Comparison of ENCODE assay signal across 15 cellular contexts in genomic region chr3:148642616-148643015, GRCh38. TPM values are rescaled to one million over a fixed set of nuclear protein-coding genes. Genes with fewer than 3 reads are reported as not detected.
A peak's percentile ranks its signal among the peaks of the same experiment; 100 is the strongest.
DNase-seq lines count a peak whose midpoint lies in the region; ATAC-seq and TF ChIP-seq lines count a peak whose summit lies in the region.
"Had no signal": no experiment of that assay in that cellular context is flagged by ENCODE, and none has a peak within 500 bp of the region (broad histone marks: within the 10 kb centered on the region; RNA-seq: fewer than 3 reads in every experiment).

No MANE protein-coding gene starts in this region.

- H3F3A ChIP-seq in GM23248 (ENCODE audit: insufficient read depth), result peaks cover 32% of the 10 kb centered on the region

- in situ Hi-C loops in GM23248 (cut with MboI), result no loop called here

- 84% methylated on average over 2 of the region's 2 CpGs for WGBS in GM23248 (ENCODE audit: low coverage in 1 of 2, low lambda C conversion rate in 2 of 2, missing lambda C conversion rate in 2 of 2), 2 experiments

- CTCF ChIA-PET in RWPE1 (lab: Yijun Ruan, JAX), result no interaction called here

- H3K9ac ChIP-seq in GM23248, result no peak overlapping the region

- no peaks in the 10 kb centered on the region for H3K27me3 ChIP-seq in GM23248 (replicated peaks; ENCODE audit: insufficient read depth)
- H3K27me3 ChIP-seq: esophagus muscularis mucosa, spleen had no signal

- no peaks in the 10 kb centered on the region for H3K9me2 ChIP-seq in GM23248 (ENCODE audit: insufficient read depth)

- no peaks in the 10 kb centered on the region for H3K36me3 ChIP-seq in GM23248 (ENCODE audit: low read depth)
- H3K36me3 ChIP-seq: esophagus muscularis mucosa, spleen had no signal

- no peak for TF ChIP-seq CTCF in RWPE1 (conservative IDR thresholded peaks at IDR 0.05; ENCODE audit: low read depth)

- 0 out of 2 replicates have a peak overlapping the region, but pooled peaks have one; percentile 34 for H2AFZ ChIP-seq in GM23248

- DNase-seq in A172 (ENCODE audit: low spot score) (peak; percentile 36), GM23248 (peak; percentile 58), amniotic epithelial cell (ENCODE audit: low read depth) (peak; percentile 67), hepatic stellate cell (ENCODE audit: low spot score) (peak; percentile 3), RWPE1 (ENCODE audit: low spot score) (no peak)
- DNase-seq in activated CD4-positive, alpha-beta T cell treated with anti-CD3 and anti-CD28 coated beads for 1 hour, result no peak
- DNase-seq: activated CD4-positive, alpha-beta T cell treated with anti-CD3 and anti-CD28 coated beads for 48 hours; activated T-cell treated with anti-CD3 and anti-CD28 coated beads, Interleukin-2, amount 50 U/mL, for 48 hours; NCI-H187 treated with DMSO at 0.1 percent for 48 hours; NCI-H526; spleen; T-helper 2 cell had no signal

- ATAC-seq in GM19463 (IDR thresholded peaks at IDR 0.05; ENCODE audit: unreplicated experiment) (no peak), GM18519 (IDR thresholded peaks at IDR 0.05; ENCODE audit: low FRiP score, unreplicated experiment) (no peak)

- no peaks in the 10 kb centered on the region for H4K20me1 ChIP-seq in GM23248 (ENCODE audit: insufficient read depth)

- H3K4me2 ChIP-seq in GM23248 (ENCODE audit: unreplicated experiment), result no peak overlapping the region

- H3K4me3 ChIP-seq in GM23248, result no peak overlapping the region
- H3K4me3 ChIP-seq: esophagus muscularis mucosa, spleen had no signal

- peak overlapping the region; percentile 46; the same call in 1 of the 2 replicates for H3K27ac ChIP-seq in GM23248
- no peak overlapping the region for H3K27ac ChIP-seq in RWPE1

- POLR2A ChIA-PET in RWPE1 (lab: Yijun Ruan, JAX; ENCODE audit: low non-redundant PET), result no interaction called here

- H3K9me3 ChIP-seq in GM23248 (ENCODE audit: low read depth), result no peaks in the 10 kb centered on the region
- H3K9me3 ChIP-seq: esophagus muscularis mucosa, spleen had no signal

- H3K4me1 ChIP-seq in GM23248 (ENCODE audit: insufficient read depth), result peaks cover 34% of the 10 kb centered on the region

- H3K79me2 ChIP-seq in GM23248 (ENCODE audit: insufficient read depth), result no peaks in the 10 kb centered on the region

RNA-seq across cellular contexts. Expression of gene AGTR1, which starts 55.1 kb away (rescaled TPM):
- total RNA-seq in A172 (2014; rRNA removed; shearing (Covaris generic)), result not detected in 2 replicates
- 4.0 and 6.3 TPM in 2 replicates for total RNA-seq in GM23248 (2014; rRNA removed; shearing (Covaris generic))
- polyA plus RNA-seq in GM23248 (2016; fragmentation: Nextera tagmentation; extraction: Ambion mirVana), result 3.6 and 4.0 TPM in 2 replicates

Comparison
In these comparisons a context has a peak if more than half of its experiments do, and no peak if none do; other contexts are left out.
1. DNase-seq: peak in A172 (single experiment), GM23248 (single experiment), amniotic epithelial cell (single experiment) and hepatic stellate cell (single experiment); none in activated CD4-positive, alpha-beta T cell treated with anti-CD3 and anti-CD28 coated beads for 1 hour (single experiment) and RWPE1 (single experiment).